ENCODE assay signal across 20 cellular contexts in the genomic region with DNA sequence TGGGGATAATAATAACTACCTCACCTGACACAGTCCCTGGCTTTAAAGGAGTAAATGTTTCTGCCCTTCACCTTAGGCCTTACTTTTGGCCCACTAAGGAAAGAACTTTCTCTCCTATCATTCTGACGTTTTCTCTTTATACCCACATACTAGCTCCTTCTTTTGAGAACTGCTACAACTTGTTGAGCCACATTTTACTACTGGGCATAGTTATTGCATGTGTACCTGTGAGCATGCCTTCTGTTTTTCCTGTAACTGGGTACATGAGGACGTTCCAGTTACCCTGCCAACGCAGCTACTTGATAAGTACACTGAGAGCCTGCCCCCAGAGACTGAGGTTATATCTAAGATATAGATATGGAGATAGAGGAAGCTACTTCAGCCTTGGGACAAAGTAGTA. TPM values are rescaled to one million over a fixed set of nuclear protein-coding genes. Genes with fewer than 3 reads are reported as not detected.
DNase-seq lines count a peak whose midpoint lies in the region; ATAC-seq and TF ChIP-seq lines count a peak whose summit lies in the region.
"Had no signal": no experiment of that assay in that cellular context is flagged by ENCODE, and none has a peak within 500 bp of the region (broad histone marks: within the 10 kb centered on the region; RNA-seq: fewer than 3 reads in every experiment).

No MANE protein-coding gene starts in this region.

- ATAC-seq in WTC11 (no peak), upper lobe of left lung (ENCODE audit: low FRiP score in 2 of 2) (no peak), HG02678 (IDR thresholded peaks at IDR 0.05; ENCODE audit: unreplicated experiment) (no peak)
- ATAC-seq: CD8-positive, alpha-beta T cell; HCT116; HepG2 had no signal

- H3K9me3 ChIP-seq in osteoblast (ENCODE audit: low read depth, low read length) = peaks cover 2% of the 10 kb centered on the region
- peaks cover 0 to 1% (median 0%) of the 10 kb centered on the region in 4 donors for H3K9me3 ChIP-seq in upper lobe of left lung

- 47 to 61% methylated on average over 3 of the region's 3 CpGs for WGBS in upper lobe of left lung, 2 donors

- H3K36me3 Mint-ChIP-seq in activated CD4-positive, alpha-beta T cell treated with anti-CD3 and anti-CD28 coated beads, Interleukin-2, amount 10 ng/mL, durations not matched to agents 24 days and 14 days (ENCODE audit: low read depth) = no peaks in the 10 kb centered on the region
- peaks cover 59% of the 10 kb centered on the region for H3K36me3 Mint-ChIP-seq in WTC11
- H3K36me3 Mint-ChIP-seq: CD8-positive, alpha-beta T cell had no signal

- H3K27ac Mint-ChIP-seq in activated CD4-positive, alpha-beta T cell treated with anti-CD3 and anti-CD28 coated beads, Interleukin-2, amount 10 ng/mL, durations not matched to agents 24 days and 14 days = no peak overlapping the region
- H3K27ac Mint-ChIP-seq in WTC11 = peak overlapping the region; percentile 30; the same call in 1 of the 2 replicates
- H3K27ac Mint-ChIP-seq: CD14-positive monocyte; CD8-positive, alpha-beta T cell; HFFc6 had no signal

- H3K9me3 Mint-ChIP-seq in activated CD4-positive, alpha-beta T cell treated with anti-CD3 and anti-CD28 coated beads, Interleukin-2, amount 10 ng/mL, durations not matched to agents 24 days and 14 days = no peaks in the 10 kb centered on the region
- H3K9me3 Mint-ChIP-seq in WTC11 = peaks cover 38% of the 10 kb centered on the region

- H3K36me3 ChIP-seq in osteoblast (ENCODE audit: insufficient read depth, low read length) = no peaks in the 10 kb centered on the region
- no peaks in the 10 kb centered on the region for H3K36me3 ChIP-seq in upper lobe of left lung
- H3K36me3 ChIP-seq: BLaER1 had no signal

- TF ChIP-seq EP300 in upper lobe of left lung (IDR thresholded peaks at IDR 0.05) = no peak

- peaks cover 2% of the 10 kb centered on the region for H3K79me2 ChIP-seq in osteoblast (ENCODE audit: insufficient read depth, low read length)

- POLR2A ChIA-PET in WTC11 (lab: Charles Lee) = interaction anchor here (0.8 kb wide), 1 partner anchor 11 kb away, joined by 3 read pairs; no protein-coding TSS in a partner anchor

- H3K4me3 Mint-ChIP-seq in activated CD4-positive, alpha-beta T cell treated with anti-CD3 and anti-CD28 coated beads, Interleukin-2, amount 10 ng/mL, durations not matched to agents 24 days and 14 days = no peak overlapping the region
- H3K4me3 Mint-ChIP-seq in WTC11 = no peak overlapping the region
- H3K4me3 Mint-ChIP-seq: CD14-positive monocyte; CD8-positive, alpha-beta T cell; HFFc6 had no signal

- H3K27me3 ChIP-seq in osteoblast (ENCODE audit: insufficient read depth, low read length) = no peaks in the 10 kb centered on the region
- H3K27me3 ChIP-seq in upper lobe of left lung = no peaks in the 10 kb centered on the region
- H3K27me3 ChIP-seq: BLaER1 had no signal

- no peaks in the 10 kb centered on the region for H4K20me1 ChIP-seq in osteoblast (ENCODE audit: insufficient read depth, low read length)
- H4K20me1 ChIP-seq: BLaER1 had no signal

- H3K4me1 ChIP-seq in osteoblast (ENCODE audit: insufficient read depth, low read length) = peaks cover 14% of the 10 kb centered on the region
- H3K4me1 ChIP-seq in upper lobe of left lung = peaks cover 3 to 9% (median 6%) of the 10 kb centered on the region in 4 donors
- H3K4me1 ChIP-seq: BLaER1 had no signal

- H3K27ac ChIP-seq in osteoblast (ENCODE audit: low read depth, low read length) (no peak overlapping the region), upper lobe of left lung (no peak overlapping the region)
- H3K27ac ChIP-seq: BLaER1 had no signal

- no peak for TF ChIP-seq POLR2A in upper lobe of left lung (IDR thresholded peaks at IDR 0.05)

- no peak overlapping the region for H3K4me3 ChIP-seq in osteoblast (ENCODE audit: insufficient read depth, low read length)
- H3K4me3 ChIP-seq in upper lobe of left lung = no peak overlapping the region
- H3K4me3 ChIP-seq: BLaER1 had no signal

- peaks cover 11% of the 10 kb centered on the region for H3K4me1 Mint-ChIP-seq in activated CD4-positive, alpha-beta T cell treated with anti-CD3 and anti-CD28 coated beads, Interleukin-2, amount 10 ng/mL, durations not matched to agents 24 days and 14 days
- peaks cover 35% of the 10 kb centered on the region for H3K4me1 Mint-ChIP-seq in WTC11

- CTCF ChIA-PET in WTC11 (lab: Charles Lee) = interaction anchor here (1.1 kb wide), 1 partner anchor 11 kb away, joined by 5 read pairs; no protein-coding TSS in a partner anchor

- TF ChIP-seq CTCF in WTC11 (IDR thresholded peaks at IDR 0.05) (no peak), osteoblast (IDR thresholded peaks at IDR 0.05; ENCODE audit: extremely low read depth, low read depth, low read length) (no peak), upper lobe of left lung (IDR thresholded peaks at IDR 0.05) (no peak)

- DNase-seq in activated CD4-positive, alpha-beta T cell treated with anti-CD3 and anti-CD28 coated beads, Interleukin-2, amount 10 ng/mL, durations not matched to agents 24 days and 14 days = peak; percentile 13
- DNase-seq in activated CD4-positive, alpha-beta T cell treated with anti-CD3 and anti-CD28 coated beads, Interleukin-2, amount 50 U/mL, for 4 hours = no peak
- DNase-seq in WTC11 (ENCODE audit: low spot score) (no peak), osteoblast (ENCODE audit: insufficient read length, low spot score, missing footprints) (peak; percentile 76), upper lobe of left lung (no peak), superior temporal gyrus (ENCODE audit: extremely low spot score) (no peak)
- DNase-seq in effector CD4-positive, alpha-beta T cell = no peak
- DNase-seq: 8988T; Calu3; CD8-positive, alpha-beta T cell; DMS79 treated with DMSO at 0.1 percent for 48 hours; GF-D8; GOT3; H7; HFFc6 had no signal

- H3K27me3 Mint-ChIP-seq in activated CD4-positive, alpha-beta T cell treated with anti-CD3 and anti-CD28 coated beads, Interleukin-2, amount 10 ng/mL, durations not matched to agents 24 days and 14 days = peaks cover 24% of the 10 kb centered on the region
- 0 out of 2 replicates have a peak, but pooled peaks cover 3% of the 10 kb centered on the region for H3K27me3 Mint-ChIP-seq in WTC11 (ENCODE audit: low read depth)

- no peak overlapping the region for H2AFZ ChIP-seq in osteoblast (ENCODE audit: low read length)

- intact Hi-C loops in activated CD4-positive, alpha-beta T cell treated with anti-CD3 and anti-CD28 coated beads, Interleukin-2, amount 10 ng/mL, durations not matched to agents 24 days and 14 days (cut with micrococcal nuclease) = loop anchor here (10.0 kb wide), 2 partner anchors 121 to 701 kb away; partner anchors contain the start of gene ALG5

- no peak overlapping the region for H3K4me2 ChIP-seq in osteoblast (ENCODE audit: insufficient read depth, low read length)
- H3K4me2 ChIP-seq: BLaER1 had no signal

TF ChIP-seq in WTC11, 78 proteins besides CTCF, POLR2A, EP300 and RAD21 (continues in another document):
- TF ChIP-seq, protein P1, sequence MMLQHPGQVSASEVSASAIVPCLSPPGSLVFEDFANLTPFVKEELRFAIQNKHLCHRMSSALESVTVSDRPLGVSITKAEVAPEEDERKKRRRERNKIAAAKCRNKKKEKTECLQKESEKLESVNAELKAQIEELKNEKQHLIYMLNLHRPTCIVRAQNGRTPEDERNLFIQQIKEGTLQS (CRISPR knock-in tag; conservative IDR thresholded peaks at IDR 0.05) = no peak
- no peak for TF ChIP-seq AFF4 (CRISPR knock-in tag; IDR thresholded peaks at IDR 0.05; ENCODE audit: borderline replicate concordance)
- TF ChIP-seq, protein P2, sequence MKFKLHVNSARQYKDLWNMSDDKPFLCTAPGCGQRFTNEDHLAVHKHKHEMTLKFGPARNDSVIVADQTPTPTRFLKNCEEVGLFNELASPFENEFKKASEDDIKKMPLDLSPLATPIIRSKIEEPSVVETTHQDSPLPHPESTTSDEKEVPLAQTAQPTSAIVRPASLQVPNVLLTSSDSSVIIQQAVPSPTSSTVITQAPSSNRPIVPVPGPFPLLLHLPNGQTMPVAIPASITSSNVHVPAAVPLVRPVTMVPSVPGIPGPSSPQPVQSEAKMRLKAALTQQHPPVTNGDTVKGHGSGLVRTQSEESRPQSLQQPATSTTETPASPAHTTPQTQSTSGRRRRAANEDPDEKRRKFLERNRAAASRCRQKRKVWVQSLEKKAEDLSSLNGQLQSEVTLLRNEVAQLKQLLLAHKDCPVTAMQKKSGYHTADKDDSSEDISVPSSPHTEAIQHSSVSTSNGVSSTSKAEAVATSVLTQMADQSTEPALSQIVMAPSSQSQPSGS (CRISPR knock-in tag; IDR thresholded peaks at IDR 0.05; ENCODE audit: borderline replicate concordance, low read depth) = no peak

RNA-seq across cellular contexts. Expression of gene CCDC169, which starts 3.6 kb away (rescaled TPM):
- 0.35 and 0.50 TPM in 2 replicates for total RNA-seq in activated CD4-positive, alpha-beta T cell treated with anti-CD3 and anti-CD28 coated beads, Interleukin-2, amount 10 ng/mL, durations not matched to agents 24 days and 14 days
- total RNA-seq in WTC11 (2021) (36.8 to 41.8 TPM (median 39.8 TPM) in 3 replicates), osteoblast (3.8 and 5.1 TPM in 2 replicates), upper lobe of left lung (under 1 TPM in 3 of 6 donors, not detected in 3; 0.20 to 0.74 (median 0.26) TPM)
- total RNA-seq: Calu3; CD8-positive, alpha-beta T cell had no signal

RNA-seq across cellular contexts. Expression of gene SPART, which starts 52.1 kb away (rescaled TPM):
- total RNA-seq in activated CD4-positive, alpha-beta T cell treated with anti-CD3 and anti-CD28 coated beads, Interleukin-2, amount 10 ng/mL, durations not matched to agents 24 days and 14 days = 25.3 and 31.8 TPM in 2 replicates
- total RNA-seq in WTC11 (2021) (88.8 to 95.7 TPM (median 95.7 TPM) in 3 replicates), osteoblast (102 and 112 TPM in 2 replicates), upper lobe of left lung (10 to 100 TPM; 30.4 to 86.7 (median 47.9) TPM)
- total RNA-seq: Calu3 had no signal

Comparison
In these comparisons a context has a peak if more than half of its experiments do, and no peak if none do; other contexts are left out.
1. DNase-seq: peak in activated CD4-positive, alpha-beta T cell treated with anti-CD3 and anti-CD28 coated beads, Interleukin-2, amount 10 ng/mL, durations not matched to agents 24 days and 14 days (single experiment) and osteoblast (single experiment); none in activated CD4-positive, alpha-beta T cell treated with anti-CD3 and anti-CD28 coated beads, Interleukin-2, amount 50 U/mL, for 4 hours (0 of 2), WTC11 (single experiment), effector CD4-positive, alpha-beta T cell (single experiment), upper lobe of left lung (0 of 2) and superior temporal gyrus (single experiment).